In the genomic region with DNA sequence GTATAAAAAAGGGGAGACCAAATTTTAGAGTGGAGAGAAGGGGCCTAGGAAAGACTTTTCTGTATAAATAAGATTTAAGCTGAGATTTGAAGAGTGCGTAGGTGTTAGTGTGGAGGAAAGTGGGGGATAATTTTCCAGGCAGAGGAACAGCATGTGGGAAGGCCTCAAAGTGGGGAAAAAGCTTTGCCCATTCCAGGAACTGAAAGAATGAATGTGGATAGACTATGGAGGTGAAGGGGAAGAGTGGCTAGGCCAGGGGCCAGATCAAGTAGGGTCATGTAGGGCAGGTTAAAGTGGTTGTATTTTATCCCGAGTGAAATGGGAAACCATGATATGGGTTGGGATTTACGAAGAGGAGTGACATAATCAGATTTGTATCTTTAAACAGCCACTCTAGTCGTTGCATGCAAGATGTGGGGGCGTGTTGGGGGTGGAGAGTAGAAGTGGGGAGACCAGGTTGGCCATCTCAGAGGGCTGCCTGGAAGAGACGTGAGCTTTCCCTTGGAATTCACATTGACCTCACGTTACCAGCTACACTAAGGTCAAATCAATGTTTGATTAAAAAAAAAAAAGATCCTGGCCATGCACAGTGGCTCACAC, we compare ENCODE assay signal across 22 cellular contexts. TPM values are rescaled to one million over a fixed set of nuclear protein-coding genes. Genes with fewer than 3 reads are reported as not detected.
DNase-seq lines count a peak whose midpoint lies in the region; ATAC-seq and TF ChIP-seq lines count a peak whose summit lies in the region.
"Had no signal": no experiment of that assay in that cellular context is flagged by ENCODE, and none has a peak within 500 bp of the region (broad histone marks: within the 10 kb centered on the region; RNA-seq: fewer than 3 reads in every experiment).

No MANE protein-coding gene starts in this region.

- H3K36me3 ChIP-seq in Caco-2 (ENCODE audit: control insufficient read depth, insufficient read depth, low read length) (no peaks in the 10 kb centered on the region; the same call in 1 of the 2 replicates), subcutaneous abdominal adipose tissue (ENCODE audit: control insufficient read depth in 5 of 5, insufficient read depth in 5 of 5, low read length in 5 of 5) (peaks cover 0 to 5% (median 2%) of the 10 kb centered on the region in 5 donors), WERI-Rb-1 (peaks cover 58% of the 10 kb centered on the region), ovary (no peaks in the 10 kb centered on the region)

- 86 to 89% (median 87%) methylated on average over 7 of the region's 7 CpGs for WGBS in ovary, 3 donors

- no peak overlapping the region for H3K9ac ChIP-seq in subcutaneous abdominal adipose tissue (ENCODE audit: low read length in 5 of 5)

- peaks cover 54% of the 10 kb centered on the region for H3K36me3 Mint-ChIP-seq in Caco-2 (ENCODE audit: insufficient read depth, unreplicated experiment)
- peaks cover 61% of the 10 kb centered on the region for H3K36me3 Mint-ChIP-seq in activated T-helper 17 cell treated with anti-CD3 and anti-CD28 coated beads, Interleukin-2, amount 50 U/mL, for 72 hours (ENCODE audit: low read depth)
- H3K36me3 Mint-ChIP-seq in mesothelial cell of epicardium: peaks cover 16% of the 10 kb centered on the region

- no peak for TF ChIP-seq EP300 in ovary (IDR thresholded peaks at IDR 0.05)

- no peak overlapping the region for H3K4me3 ChIP-seq in Caco-2 (ENCODE audit: low read depth, low read length)
- no peak overlapping the region for H3K4me3 ChIP-seq in subcutaneous abdominal adipose tissue (ENCODE audit: low read depth in 1 of 5, low read length in 5 of 5)
- no peak overlapping the region for H3K4me3 ChIP-seq in WERI-Rb-1 (ENCODE audit: low read depth, low read length)
- no peak overlapping the region for H3K4me3 ChIP-seq in ovary
- H3K4me3 ChIP-seq: A549, Peyer's patch had no signal

- H3K9me3 ChIP-seq in Caco-2 (no peaks in the 10 kb centered on the region), subcutaneous abdominal adipose tissue (ENCODE audit: control insufficient read depth in 5 of 5, low read length in 5 of 5) (no peaks in the 10 kb centered on the region), WERI-Rb-1 (ENCODE audit: severe bottlenecking) (no peaks in the 10 kb centered on the region), ovary (no peaks in the 10 kb centered on the region)
- H3K9me3 ChIP-seq: A549, Peyer's patch had no signal

- POLR2A ChIA-PET in Caco-2 (lab: Charles Lee): no interaction called here

- H3K4me1 Mint-ChIP-seq in Caco-2 (ENCODE audit: low read depth, unreplicated experiment) (peaks cover 15% of the 10 kb centered on the region), mesothelial cell of epicardium (peaks cover 24% of the 10 kb centered on the region)
- H3K4me1 Mint-ChIP-seq in activated T-helper 17 cell treated with anti-CD3 and anti-CD28 coated beads, Interleukin-2, amount 50 U/mL, for 72 hours: peaks cover 11% of the 10 kb centered on the region

- H3K9me3 Mint-ChIP-seq in Caco-2 (ENCODE audit: unreplicated experiment) (no peaks in the 10 kb centered on the region), mesothelial cell of epicardium (no peaks in the 10 kb centered on the region)
- no peaks in the 10 kb centered on the region for H3K9me3 Mint-ChIP-seq in activated T-helper 17 cell treated with anti-CD3 and anti-CD28 coated beads, Interleukin-2, amount 50 U/mL, for 72 hours

- intact Hi-C loops in Caco-2 (cut with micrococcal nuclease; ENCODE audit: unreplicated experiment): no loop called here
- intact Hi-C loops in ovary (cut with DNase I): no loop called here

- H3K27me3 ChIP-seq in Caco-2 (replicated peaks; ENCODE audit: control insufficient read depth, insufficient read depth, low read length) (no peaks in the 10 kb centered on the region), subcutaneous abdominal adipose tissue (ENCODE audit: control insufficient read depth in 5 of 5, insufficient read depth in 4 of 5, low read length in 5 of 5) (no peaks in the 10 kb centered on the region), WERI-Rb-1 (ENCODE audit: insufficient read depth, low read depth, severe bottlenecking) (no peaks in the 10 kb centered on the region), ovary (no peaks in the 10 kb centered on the region)
- H3K27me3 ChIP-seq: Peyer's patch had no signal

- H3K27me3 Mint-ChIP-seq in Caco-2 (ENCODE audit: insufficient read depth, unreplicated experiment) (no peaks in the 10 kb centered on the region), mesothelial cell of epicardium (ENCODE audit: low read depth) (no peaks in the 10 kb centered on the region)
- H3K27me3 Mint-ChIP-seq in activated T-helper 17 cell treated with anti-CD3 and anti-CD28 coated beads, Interleukin-2, amount 50 U/mL, for 72 hours: no peaks in the 10 kb centered on the region
- H3K27me3 Mint-ChIP-seq: B cell had no signal

- ATAC-seq in activated T-helper 17 cell treated with anti-CD3 and anti-CD28 coated beads, Interleukin-2, amount 50 U/mL, for 72 hours (replicated peaks): no peak
- ATAC-seq: A549, HepG2, SK-N-SH treated with all-trans-retinoic acid at 6 μM for 48 hours had no signal

- H3K27ac ChIP-seq in subcutaneous abdominal adipose tissue (ENCODE audit: low read depth, low read length) (peak overlapping the region; percentile 28), WERI-Rb-1 (no peak overlapping the region), ovary (no peak overlapping the region)
- H3K27ac ChIP-seq: A549, HL-60, Peyer's patch had no signal

- CTCF ChIA-PET in Caco-2 (lab: Charles Lee): no interaction called here

- H3K4me3 Mint-ChIP-seq in Caco-2 (ENCODE audit: unreplicated experiment) (no peak overlapping the region), mesothelial cell of epicardium (no peak overlapping the region)
- no peak overlapping the region for H3K4me3 Mint-ChIP-seq in activated T-helper 17 cell treated with anti-CD3 and anti-CD28 coated beads, Interleukin-2, amount 50 U/mL, for 72 hours
- H3K4me3 Mint-ChIP-seq: B cell, CD14-positive monocyte had no signal

- BruUV-seq in Caco-2 (replicated peaks; lab: Mats Ljungman, UMichigan): no TSS peak

- H3K27ac Mint-ChIP-seq in Caco-2 (ENCODE audit: unreplicated experiment) (peak overlapping the region; percentile 7), mesothelial cell of epicardium (peak overlapping the region; percentile 37)
- peak overlapping the region; percentile 51 for H3K27ac Mint-ChIP-seq in activated T-helper 17 cell treated with anti-CD3 and anti-CD28 coated beads, Interleukin-2, amount 50 U/mL, for 72 hours
- H3K27ac Mint-ChIP-seq: B cell, CD14-positive monocyte had no signal

- TF ChIP-seq CTCF in Caco-2 (IDR thresholded peaks at IDR 0.05; ENCODE audit: insufficient read depth in 1 of 2, low read depth in 1 of 2, low read length in 1 of 2, severe bottlenecking in 1 of 2, unreplicated experiment in 1 of 2) (no peak), mesothelial cell of epicardium (IDR thresholded peaks at IDR 0.05; ENCODE audit: unreplicated experiment) (no peak), WERI-Rb-1 (IDR thresholded peaks at IDR 0.05; ENCODE audit: low read depth, low read length) (no peak), ovary (IDR thresholded peaks at IDR 0.05) (no peak)

- H3K4me1 ChIP-seq in Caco-2 (peaks cover 8% of the 10 kb centered on the region; the same call in 1 of the 2 replicates), subcutaneous abdominal adipose tissue (ENCODE audit: control insufficient read depth in 5 of 5, insufficient read depth in 5 of 5, low read length in 5 of 5) (peaks cover 0 to 20% (median 18%) of the 10 kb centered on the region in 5 donors), ovary (ENCODE audit: insufficient read depth) (no peaks in the 10 kb centered on the region)

- TF ChIP-seq POLR2A in ovary (IDR thresholded peaks at IDR 0.05): no peak

- DNase-seq in Caco-2 (no peak), mesothelial cell of epicardium (ENCODE audit: low spot score in 2 of 2, unreplicated experiment in 2 of 2) (no peak), WERI-Rb-1 (no peak), ovary (no peak)
- no peak for DNase-seq in central memory CD4-positive, alpha-beta T cell
- DNase-seq: DMS79, KBM-7, NCI-H1105 treated with DMSO at 0.1 percent for 48 hours, NCI-H2081, NCI-H2171, NCI-H345, NCI-H524, NCI-H774, Peyer's patch had no signal

RNA-seq across cellular contexts. Expression of gene ZNF664, which starts 3.3 kb away (rescaled TPM):
- 117 and 122 TPM in 2 replicates for total RNA-seq in Caco-2 (2022)
- total RNA-seq in activated T-helper 17 cell treated with anti-CD3 and anti-CD28 coated beads, Interleukin-2, amount 50 U/mL, for 72 hours: 10 to 100 TPM; 35.6 to 48.3 TPM
- 112 to 122 TPM (median 116 TPM) in 3 replicates for total RNA-seq in mesothelial cell of epicardium
- 10 to 100 TPM; 47.6 to 74.7 (median 67.8) TPM for total RNA-seq in ovary
- polyA plus RNA-seq in ovary: 10 to 100 TPM; 33.5 to 52.5 TPM

RNA-seq across cellular contexts. Expression of gene CCDC92, which starts 3.7 kb away (rescaled TPM):
- 14.7 and 16.8 TPM in 2 replicates for total RNA-seq in Caco-2 (2022)
- total RNA-seq in activated T-helper 17 cell treated with anti-CD3 and anti-CD28 coated beads, Interleukin-2, amount 50 U/mL, for 72 hours: 10 to 100 TPM; 19.2 to 19.4 TPM
- total RNA-seq in mesothelial cell of epicardium: 51.9 to 55.1 TPM (median 52.4 TPM) in 3 replicates
- total RNA-seq in ovary: 10 to 100 TPM; 13.9 to 51.0 (median 35.2) TPM
- polyA plus RNA-seq in ovary: 10 to 100 TPM; 21.9 to 34.6 TPM
